In the genomic region with DNA sequence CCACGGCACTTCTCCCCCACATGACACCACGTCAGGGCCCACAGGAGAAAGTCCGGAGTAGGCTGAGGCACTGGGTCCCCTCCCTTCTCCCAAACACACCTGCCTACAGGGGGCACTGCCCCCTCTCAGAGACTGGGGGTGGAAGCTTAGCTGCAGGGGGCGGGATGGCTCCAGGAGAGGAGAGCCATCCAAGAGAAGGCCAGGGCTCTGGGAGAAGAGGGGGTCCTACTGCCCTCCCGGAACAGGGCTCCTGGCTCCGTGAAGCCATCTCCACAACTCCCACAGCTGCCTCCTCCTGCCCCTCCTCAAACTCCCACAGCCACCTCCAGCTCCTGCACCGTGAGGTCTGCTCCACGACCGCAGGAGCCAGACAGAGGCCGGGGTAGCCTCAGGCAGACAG, we compare ENCODE assay signal across 3 cellular contexts. TPM values are rescaled to one million over a fixed set of nuclear protein-coding genes. Genes with fewer than 3 reads are reported as not detected.
"Had no signal": no experiment of that assay in that cellular context is flagged by ENCODE, and none has a peak within 500 bp of the region (broad histone marks: within the 10 kb centered on the region; RNA-seq: fewer than 3 reads in every experiment).

No MANE protein-coding gene starts in this region.

RNA-seq across cellular contexts. Expression of gene ADRA2B, which starts 56.0 kb away (rescaled TPM):
- total RNA-seq: lung microvascular endothelial cell, temporal lobe had no signal
- polyA plus RNA-seq: naive thymus-derived CD8-positive, alpha-beta T cell had no signal
